In genomic region chr12:1533602-1534304, GRCh38 we compare ENCODE assay signal across 8 cellular contexts.
DNase-seq lines count a peak whose midpoint lies in the region; ATAC-seq and TF ChIP-seq lines count a peak whose summit lies in the region.

No MANE protein-coding gene starts in this region.

- intact Hi-C loops in activated T-helper 2 cell treated with anti-CD3 and anti-CD28 coated beads, Interferon-gamma antibody, Interleukin-2, Interleukin-4, amounts not matched to agents 10 μg/mL and 5 μg/mL and 100 μg/mL, durations not matched to agents 14 hours and 24 hours and 36 hours (cut with micrococcal nuclease): loop anchor here (1.0 to 5.0 kb wide), 4 partner anchors 21 to 416 kb away; partner anchors contain the start of gene FBXL14

- peaks cover 60% of the 10 kb centered on the region for H3K27me3 Mint-ChIP-seq in activated T-helper 2 cell treated with anti-CD3 and anti-CD28 coated beads, Interferon-gamma antibody, Interleukin-2, Interleukin-4, amounts not matched to agents 10 μg/mL and 5 μg/mL and 100 μg/mL, durations not matched to agents 14 hours and 24 hours and 36 hours (ENCODE audit: low read depth)

- in situ Hi-C loops in GM13977 (cut with MboI; ENCODE audit: low pct_unique_long_range_greater_than_20kb, low sequenced_read_pairs, unreplicated experiment): no loop called here

- peak overlapping the region; percentile 23 for H3K27ac Mint-ChIP-seq in activated T-helper 2 cell treated with anti-CD3 and anti-CD28 coated beads, Interferon-gamma antibody, Interleukin-2, Interleukin-4, amounts not matched to agents 10 μg/mL and 5 μg/mL and 100 μg/mL, durations not matched to agents 14 hours and 24 hours and 36 hours

- H3K9me3 Mint-ChIP-seq in activated T-helper 2 cell treated with anti-CD3 and anti-CD28 coated beads, Interferon-gamma antibody, Interleukin-2, Interleukin-4, amounts not matched to agents 10 μg/mL and 5 μg/mL and 100 μg/mL, durations not matched to agents 14 hours and 24 hours and 36 hours: no peaks in the 10 kb centered on the region

- H3K4me1 Mint-ChIP-seq in activated T-helper 2 cell treated with anti-CD3 and anti-CD28 coated beads, Interferon-gamma antibody, Interleukin-2, Interleukin-4, amounts not matched to agents 10 μg/mL and 5 μg/mL and 100 μg/mL, durations not matched to agents 14 hours and 24 hours and 36 hours (ENCODE audit: low read depth): peaks cover 28% of the 10 kb centered on the region

- DNase-seq in GM13977 (ENCODE audit: low spot score): peak; percentile 73
- peak; percentile 33 for DNase-seq in Jurkat, Clone E6-1 (ENCODE audit: low read depth, low spot score)
- peak; percentile 54 for DNase-seq in activated T-helper 2 cell treated with anti-CD3 and anti-CD28 coated beads, Interferon-gamma antibody, Interleukin-2, Interleukin-4, amounts not matched to agents 10 μg/mL and 5 μg/mL and 100 μg/mL, durations not matched to agents 14 hours and 24 hours and 36 hours (ENCODE audit: low spot score)
- DNase-seq in non-pigmented ciliary epithelial cell (ENCODE audit: low read depth): peak; percentile 41
- no peak for DNase-seq in GOT3 (lab: John Stamatoyannopoulos, UW)
- DNase-seq in inferior parietal cortex (ENCODE audit: extremely low spot score): no peak
- DNase-seq in occipital lobe (lab: John Stamatoyannopoulos, UW): no peak

- H3K4me3 ChIP-seq in Jurkat, Clone E6-1 (ENCODE audit: low read length): no peak overlapping the region

- H3K36me3 Mint-ChIP-seq in activated T-helper 2 cell treated with anti-CD3 and anti-CD28 coated beads, Interferon-gamma antibody, Interleukin-2, Interleukin-4, amounts not matched to agents 10 μg/mL and 5 μg/mL and 100 μg/mL, durations not matched to agents 14 hours and 24 hours and 36 hours (ENCODE audit: low read depth): no peaks in the 10 kb centered on the region

- no peak for TF ChIP-seq CTCF in GM13977 (IDR thresholded peaks at IDR 0.05; ENCODE audit: extremely low read depth, insufficient read depth, missing control alignments)

- ATAC-seq in GM21447 (IDR thresholded peaks at IDR 0.05; ENCODE audit: unreplicated experiment): peak; percentile 54

- peak overlapping the region; percentile 60 for H3K4me3 Mint-ChIP-seq in activated T-helper 2 cell treated with anti-CD3 and anti-CD28 coated beads, Interferon-gamma antibody, Interleukin-2, Interleukin-4, amounts not matched to agents 10 μg/mL and 5 μg/mL and 100 μg/mL, durations not matched to agents 14 hours and 24 hours and 36 hours (ENCODE audit: low read depth)

Comparison
In these comparisons a context has a peak if more than half of its experiments do, and no peak if none do; other contexts are left out.
1. DNase-seq: peak in GM13977 (single experiment), Jurkat, Clone E6-1 (single experiment), activated T-helper 2 cell treated with anti-CD3 and anti-CD28 coated beads, Interferon-gamma antibody, Interleukin-2, Interleukin-4, amounts not matched to agents 10 μg/mL and 5 μg/mL and 100 μg/mL, durations not matched to agents 14 hours and 24 hours and 36 hours (single experiment) and non-pigmented ciliary epithelial cell (single experiment); none in GOT3 (single experiment), inferior parietal cortex (single experiment) and occipital lobe (single experiment).